Comparison of ENCODE assay signal across 12 cellular contexts in genomic region chr20:50416930-50417329, GRCh38.
A peak's percentile ranks its signal among the peaks of the same experiment; 100 is the strongest.
DNase-seq lines count a peak whose midpoint lies in the region; ATAC-seq, FAIRE-seq and TF ChIP-seq lines count a peak whose summit lies in the region.
"Had no signal": no experiment of that assay in that cellular context is flagged by ENCODE, and none has a peak within 500 bp of the region (broad histone marks: within the 10 kb centered on the region; RNA-seq: fewer than 3 reads in every experiment).

No MANE protein-coding gene starts in this region.

- no peaks in the 10 kb centered on the region for H3K36me3 ChIP-seq in WERI-Rb-1
- H3K36me3 ChIP-seq in gastroesophageal sphincter: no peaks in the 10 kb centered on the region
- no peaks in the 10 kb centered on the region for H3K36me3 ChIP-seq in pancreas
- no peaks in the 10 kb centered on the region for H3K36me3 ChIP-seq in upper lobe of right lung
- H3K36me3 ChIP-seq in GM23338 (ENCODE audit: insufficient read depth): no peaks in the 10 kb centered on the region
- H3K36me3 ChIP-seq: cardiac muscle cell had no signal

- H3K4me3 Mint-ChIP-seq in GM23338: no peak overlapping the region
- H3K4me3 Mint-ChIP-seq: CD4-positive, CD25-positive, alpha-beta regulatory T cell had no signal

- TF ChIP-seq EP300 in gastroesophageal sphincter (IDR thresholded peaks at IDR 0.05): no peak

- H3K4me3 ChIP-seq in WERI-Rb-1 (ENCODE audit: low read depth, low read length): no peak overlapping the region
- no peak overlapping the region for H3K4me3 ChIP-seq in gastroesophageal sphincter
- H3K4me3 ChIP-seq in pancreas: no peak overlapping the region
- no peak overlapping the region for H3K4me3 ChIP-seq in upper lobe of right lung
- H3K4me3 ChIP-seq in GM23338: no peak overlapping the region
- H3K4me3 ChIP-seq: cardiac muscle cell had no signal

- FAIRE-seq in pancreas (lab: Jason Lieb, UNC): no peak

- no peaks in the 10 kb centered on the region for H4K20me1 ChIP-seq in GM23338 (replicated peaks; ENCODE audit: insufficient read depth)

- H3F3A ChIP-seq in GM23338 (replicated peaks; ENCODE audit: low read depth): no peaks in the 10 kb centered on the region

- 40 to 50% methylated on average over 1 of the region's 7 CpGs for WGBS in gastroesophageal sphincter (ENCODE audit: low coverage in 1 of 2), 2 donors
- 90 to 94% methylated on average over 7 of the region's 7 CpGs for WGBS in pancreas, 2 donors

- H3K27ac ChIP-seq in WERI-Rb-1: peak overlapping the region; percentile 71
- H3K27ac ChIP-seq in gastroesophageal sphincter: peak overlapping the region; percentile 96 to 98 (median 96)
- H3K27ac ChIP-seq in pancreas: peak overlapping the region in 3 of 4 donors; percentile 92 to 98 (median 93)
- peak overlapping the region; percentile 98 for H3K27ac ChIP-seq in upper lobe of right lung
- H3K27ac ChIP-seq in GM23338 (ENCODE audit: low read depth): no peak overlapping the region
- H3K27ac ChIP-seq: cardiac muscle cell had no signal

- no peaks in the 10 kb centered on the region for H3K9me2 ChIP-seq in GM23338 (ENCODE audit: insufficient read depth)

- TF ChIP-seq CTCF in WERI-Rb-1 (IDR thresholded peaks at IDR 0.05; ENCODE audit: low read depth, low read length) (no peak), gastroesophageal sphincter (IDR thresholded peaks at IDR 0.05) (no peak), pancreas (IDR thresholded peaks at IDR 0.05) (no peak), upper lobe of right lung (IDR thresholded peaks at IDR 0.05) (no peak), GM23338 (conservative IDR thresholded peaks at IDR 0.05; ENCODE audit: low read depth in 2 of 2) (no peak)

- H3K9me3 ChIP-seq in WERI-Rb-1 (ENCODE audit: severe bottlenecking) (peaks cover 15% of the 10 kb centered on the region), gastroesophageal sphincter (no peaks in the 10 kb centered on the region), pancreas (no peaks in the 10 kb centered on the region), upper lobe of right lung (peaks cover 5% of the 10 kb centered on the region)

- no peak overlapping the region for H2AFZ ChIP-seq in GM23338

- peaks cover 5% of the 10 kb centered on the region for H3K27me3 Mint-ChIP-seq in GM23338 (ENCODE audit: insufficient read depth, low read depth, poor library complexity)

- H3K4me2 ChIP-seq in GM23338: no peak overlapping the region

- H3K27me3 ChIP-seq in WERI-Rb-1 (ENCODE audit: insufficient read depth, low read depth, severe bottlenecking): no peaks in the 10 kb centered on the region
- no peaks in the 10 kb centered on the region for H3K27me3 ChIP-seq in gastroesophageal sphincter
- no peaks in the 10 kb centered on the region for H3K27me3 ChIP-seq in pancreas
- no peaks in the 10 kb centered on the region for H3K27me3 ChIP-seq in upper lobe of right lung
- no peaks in the 10 kb centered on the region for H3K27me3 ChIP-seq in GM23338 (ENCODE audit: insufficient read depth)
- H3K27me3 ChIP-seq: cardiac muscle cell had no signal

- ATAC-seq in gastroesophageal sphincter (no peak), pancreas (no peak), upper lobe of right lung (no peak), GM23338 (no peak)

- H3K4me1 ChIP-seq in gastroesophageal sphincter: peaks cover 11 to 51% (median 22%) of the 10 kb centered on the region in 3 donors
- peaks cover 14 to 27% (median 24%) of the 10 kb centered on the region in 3 donors for H3K4me1 ChIP-seq in pancreas
- H3K4me1 ChIP-seq in upper lobe of right lung: peaks cover 42% of the 10 kb centered on the region
- peaks cover 11% of the 10 kb centered on the region for H3K4me1 ChIP-seq in GM23338 (ENCODE audit: insufficient read depth)

- TF ChIP-seq POLR2A in gastroesophageal sphincter (IDR thresholded peaks at IDR 0.05): no peak

- peak; percentile 70 for DNase-seq in WERI-Rb-1
- DNase-seq in pancreas: no peak
- DNase-seq in upper lobe of right lung: no peak
- DNase-seq in GM23338 (ENCODE audit: low spot score): no peak
- no peak for DNase-seq in germinal center (ENCODE audit: low spot score)
- no peak for DNase-seq in CD1c-positive myeloid dendritic cell (ENCODE audit: extremely low spot score)
- DNase-seq: activated gamma-delta T cell treated with Interleukin-2 at 50 U/mL for 16 hours; CD4-positive, CD25-positive, alpha-beta regulatory T cell; hypothalamus; nucleus accumbens had no signal

- no peaks in the 10 kb centered on the region for H3K79me2 ChIP-seq in GM23338 (replicated peaks; ENCODE audit: insufficient read depth)

- H3K27ac Mint-ChIP-seq in GM23338: no peak overlapping the region
- H3K27ac Mint-ChIP-seq: CD4-positive, CD25-positive, alpha-beta regulatory T cell had no signal

- H3K4me1 Mint-ChIP-seq in GM23338: peaks cover 17% of the 10 kb centered on the region
- H3K4me1 Mint-ChIP-seq: CD4-positive, CD25-positive, alpha-beta regulatory T cell had no signal

- intact Hi-C loops in pancreas (cut with DNase I) (no loop called here), upper lobe of right lung (cut with DNase I) (no loop called here)

- peaks cover 23% of the 10 kb centered on the region for H3K9me3 Mint-ChIP-seq in GM23338
- H3K9me3 Mint-ChIP-seq: CD4-positive, CD25-positive, alpha-beta regulatory T cell had no signal

- H3K36me3 Mint-ChIP-seq in GM23338 (ENCODE audit: low read depth): peaks cover 10% of the 10 kb centered on the region; the same call in 2 of the 3 replicates
- H3K36me3 Mint-ChIP-seq: CD4-positive, CD25-positive, alpha-beta regulatory T cell had no signal

TF ChIP-seq in GM23338, 12 proteins besides CTCF, POLR2A, EP300 and RAD21 (continues in another document):
- TF ChIP-seq ZNF462 (CRISPR knock-in tag; IDR thresholded peaks at IDR 0.05) (no peak), POLR2AphosphoS5 (IDR thresholded peaks at IDR 0.05; ENCODE audit: low read depth) (no peak), EZH2phosphoT487 (IDR thresholded peaks at IDR 0.05; ENCODE audit: unreplicated experiment) (no peak), STAT1 (IDR thresholded peaks at IDR 0.05; ENCODE audit: unreplicated experiment) (no peak), ETS1 (IDR thresholded peaks at IDR 0.05) (no peak)
